Comparison of ENCODE assay signal across 10 cellular contexts in genomic region chr7:17408245-17408903, GRCh38.
DNase-seq lines count a peak whose midpoint lies in the region; ATAC-seq and TF ChIP-seq lines count a peak whose summit lies in the region.
"Had no signal": no experiment of that assay in that cellular context is flagged by ENCODE, and none has a peak within 500 bp of the region (broad histone marks: within the 10 kb centered on the region; RNA-seq: fewer than 3 reads in every experiment).

No MANE protein-coding gene starts in this region.

- in situ Hi-C loops in GM23248 (cut with MboI), result no loop called here

- ATAC-seq in HG02852 (IDR thresholded peaks at IDR 0.05; ENCODE audit: unreplicated experiment) (no peak), GM21717 (IDR thresholded peaks at IDR 0.05; ENCODE audit: unreplicated experiment) (no peak)
- ATAC-seq: activated naive CD8-positive, alpha-beta T cell treated with anti-CD3 and anti-CD28 coated beads, Interleukin-2, amount 50 U/mL, for 24 hours had no signal

- H3K4me1 ChIP-seq in GM23248 (ENCODE audit: insufficient read depth) (peaks cover 38% of the 10 kb centered on the region), sigmoid colon (no peaks in the 10 kb centered on the region)

- H3F3A ChIP-seq in GM23248 (ENCODE audit: insufficient read depth), result peaks cover 39% of the 10 kb centered on the region

- H2AFZ ChIP-seq in GM23248, result no peak overlapping the region

- intact Hi-C loops in sigmoid colon (cut with DNase I), result no loop called here

- TF ChIP-seq POLR2A in sigmoid colon (IDR thresholded peaks at IDR 0.05), result no peak

- peak overlapping the region; percentile 16 for H3K4me3 ChIP-seq in GM23248
- H3K4me3 ChIP-seq in fibroblast of pulmonary artery (replicated peaks; ENCODE audit: low read depth, low read length), result no peak overlapping the region
- no peak overlapping the region for H3K4me3 ChIP-seq in sigmoid colon

- DNase-seq in GM23248 (peak; percentile 96), SIG-M5 treated with dmso at 0.1 percent for 504 hours (lab: John Stamatoyannopoulos, UW; ENCODE audit: unreplicated experiment) (peak; percentile 85), fibroblast of pulmonary artery (ENCODE audit: low read depth) (peak; percentile 92), sigmoid colon (peak; percentile 80), 8988T (no peak)
- DNase-seq in activated CD4-positive, alpha-beta T cell treated with anti-CD3 and anti-CD28 coated beads, Interleukin-2, amount 50 U/mL, for 48 hours, result no peak
- DNase-seq: activated naive CD8-positive, alpha-beta T cell treated with anti-CD3 and anti-CD28 coated beads, Interleukin-2, amount 50 U/mL, for 24 hours; stimulated activated CD4-positive, alpha-beta T cell treated with anti-CD3 and anti-CD28 coated beads, Interleukin-12 subunit alpha, Interleukin-12 subunit beta, amount 100 ng/mL, for 4 hours had no signal

- H3K27ac ChIP-seq in GM23248, result peak overlapping the region; percentile 73
- H3K27ac ChIP-seq in sigmoid colon, result peak overlapping the region in 1 of 4 donors; percentile 12

- no peaks in the 10 kb centered on the region for H4K20me1 ChIP-seq in GM23248 (ENCODE audit: insufficient read depth)

- no peaks in the 10 kb centered on the region for H3K36me3 ChIP-seq in GM23248 (ENCODE audit: low read depth)
- H3K36me3 ChIP-seq in sigmoid colon, result no peaks in the 10 kb centered on the region

- TF ChIP-seq EP300 in sigmoid colon (IDR thresholded peaks at IDR 0.05), result no peak

- H3K9me2 ChIP-seq in GM23248 (ENCODE audit: insufficient read depth), result no peaks in the 10 kb centered on the region

- peak overlapping the region; percentile 67 for H3K4me2 ChIP-seq in GM23248 (ENCODE audit: unreplicated experiment)

- no peaks in the 10 kb centered on the region for H3K27me3 ChIP-seq in GM23248 (replicated peaks; ENCODE audit: insufficient read depth)
- no peaks in the 10 kb centered on the region for H3K27me3 ChIP-seq in sigmoid colon

- H3K79me2 ChIP-seq in GM23248 (ENCODE audit: insufficient read depth), result no peaks in the 10 kb centered on the region

- peak overlapping the region; percentile 37 for H3K9ac ChIP-seq in GM23248

- no peaks in the 10 kb centered on the region for H3K9me3 ChIP-seq in GM23248 (ENCODE audit: low read depth)
- no peaks in the 10 kb centered on the region for H3K9me3 ChIP-seq in sigmoid colon

- TF ChIP-seq CTCF in fibroblast of pulmonary artery (IDR thresholded peaks at IDR 0.05; ENCODE audit: low read length, missing control alignments), result no peak
- no peak for TF ChIP-seq CTCF in sigmoid colon (IDR thresholded peaks at IDR 0.05)

- 1 to 7% methylated on average over 5 of the region's 5 CpGs for WGBS in GM23248 (ENCODE audit: low coverage in 1 of 2, low lambda C conversion rate in 2 of 2, missing lambda C conversion rate in 2 of 2), 2 experiments
- 59 to 63% methylated on average over 5 of the region's 5 CpGs for WGBS in sigmoid colon, 2 donors

Comparison
In these comparisons a context has a peak if more than half of its experiments do, and no peak if none do; other contexts are left out.
1. DNase-seq: peak in GM23248 (single experiment), SIG-M5 treated with dmso at 0.1 percent for 504 hours (single experiment), fibroblast of pulmonary artery (single experiment) and sigmoid colon (single experiment); none in 8988T (single experiment) and activated CD4-positive, alpha-beta T cell treated with anti-CD3 and anti-CD28 coated beads, Interleukin-2, amount 50 U/mL, for 48 hours (0 of 2).